In the genomic region with DNA sequence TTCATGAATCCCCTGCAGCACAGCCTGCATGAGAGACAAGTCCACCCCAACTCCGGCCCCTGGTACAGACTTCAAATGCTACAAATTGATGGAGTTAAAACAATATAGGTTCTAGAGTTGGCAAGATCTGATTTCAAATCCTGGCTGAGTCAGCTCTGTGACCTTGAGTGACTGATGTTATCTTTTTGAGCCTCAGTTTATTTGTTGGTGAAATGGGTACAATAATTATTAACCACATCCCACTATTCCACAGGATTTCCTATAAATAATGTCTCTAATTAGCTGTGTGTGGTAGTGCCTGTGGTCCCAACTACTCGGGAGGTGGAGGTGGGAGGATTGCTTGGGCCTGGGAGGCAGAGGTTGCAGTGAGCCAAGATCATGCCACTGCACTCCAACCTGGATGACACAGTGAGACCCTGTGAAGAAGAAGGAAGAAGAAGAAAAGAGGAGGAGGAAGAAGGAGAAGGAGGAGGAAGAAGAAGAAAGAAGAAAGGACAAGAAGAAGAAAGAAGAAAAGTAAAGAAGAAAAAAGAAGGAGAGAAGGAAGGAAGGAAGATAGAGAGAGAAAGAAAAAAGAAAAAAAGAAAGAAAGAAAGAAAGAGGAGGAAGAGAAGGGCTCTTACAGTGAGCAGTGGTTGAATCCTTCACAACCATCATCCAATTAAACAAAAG, we compare ENCODE assay signal across 14 cellular contexts.
"Had no signal": no experiment of that assay in that cellular context is flagged by ENCODE, and none has a peak within 500 bp of the region (broad histone marks: within the 10 kb centered on the region; RNA-seq: fewer than 3 reads in every experiment).

No MANE protein-coding gene starts in this region.

- H3K27me3 ChIP-seq: left lung, tibial artery had no signal

- H3K27ac Mint-ChIP-seq: activated naive CD8-positive, alpha-beta T cell; brain; memory B cell; T-cell had no signal

- H3K9me3 Mint-ChIP-seq: brain, memory B cell, nephron, T-cell had no signal

- DNase-seq: activated CD4-positive, alpha-beta T cell treated with anti-CD3 and anti-CD28 coated beads for 48 hours; activated CD8-positive, alpha-beta memory T cell treated with anti-CD3 and anti-CD28 coated beads for 24 hours; activated effector memory CD4-positive, alpha-beta T cell treated with Interleukin-2 at 50 U/mL for 16 hours; amygdala; left lung; stimulated activated CD4-positive, alpha-beta T cell treated with anti-CD3 and anti-CD28 coated beads, Interleukin-4, amount 100 ng/mL, for 1 hour; stimulated activated CD8-positive, alpha-beta memory T cell treated with anti-CD3 and anti-CD28 coated beads, Interleukin-4, amount 100 ng/mL, for 48 hours; T1000; tibial artery had no signal

- H3K36me3 ChIP-seq: left lung had no signal

- H3K9me3 ChIP-seq: left lung, tibial artery had no signal

- H3K27ac ChIP-seq: left lung, tibial artery had no signal

- H3K4me1 Mint-ChIP-seq: memory B cell had no signal

- H3K4me1 ChIP-seq: tibial artery had no signal

- H3K27me3 Mint-ChIP-seq: activated naive CD8-positive, alpha-beta T cell; memory B cell; T-cell had no signal

- H3K36me3 Mint-ChIP-seq: activated naive CD8-positive, alpha-beta T cell; brain; T-cell had no signal

- H3K4me3 ChIP-seq: left lung, tibial artery had no signal

- H3K4me3 Mint-ChIP-seq: activated naive CD8-positive, alpha-beta T cell; brain; memory B cell; nephron; T-cell had no signal
